In the genomic region with DNA sequence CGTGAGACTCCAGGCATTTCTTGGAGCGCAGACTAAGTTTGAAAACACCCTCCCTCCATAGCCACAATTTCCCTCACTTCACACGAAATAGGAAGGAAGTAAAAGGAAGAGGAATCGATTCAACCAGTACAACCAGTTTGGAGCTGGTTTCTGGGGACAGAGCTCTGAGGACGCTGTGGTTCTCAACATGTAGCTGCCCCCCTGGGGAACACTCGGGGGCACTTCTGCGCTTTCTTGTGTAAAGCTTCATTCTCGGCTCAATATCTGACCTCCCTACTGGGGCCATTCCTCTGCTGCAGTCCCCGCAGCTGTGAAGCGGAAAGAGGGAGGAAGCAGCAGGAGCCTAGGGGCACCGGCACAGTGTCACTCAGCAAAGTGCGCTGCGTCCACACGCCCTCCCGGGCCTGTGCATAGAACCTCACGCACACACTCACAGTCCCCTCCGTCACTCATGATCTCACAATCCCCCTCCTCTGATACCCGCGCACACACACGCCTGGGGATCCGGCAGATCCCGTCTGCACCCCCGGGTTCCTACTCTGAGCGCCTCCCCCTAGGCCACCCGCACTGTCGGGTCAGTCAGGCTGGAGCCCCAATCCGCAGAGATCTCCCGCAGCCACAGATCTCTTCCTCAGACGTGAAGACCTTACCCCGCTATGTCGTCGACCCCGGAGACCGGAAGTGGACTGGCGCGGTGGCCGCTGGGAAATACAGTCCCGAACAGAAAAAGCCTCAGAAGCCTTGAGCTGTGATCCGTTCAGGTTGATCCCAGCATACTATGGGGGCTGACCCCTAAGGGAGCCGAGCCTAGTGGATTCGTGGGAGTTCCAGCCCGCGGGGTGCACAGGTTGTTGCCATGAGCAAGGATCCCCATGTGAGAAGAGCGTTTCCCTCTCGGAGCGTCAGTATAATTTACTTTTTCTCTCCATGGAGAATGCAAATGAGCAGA, we compare ENCODE assay signal across 1 cellular context.
A peak's percentile ranks its signal among the peaks of the same experiment; 100 is the strongest.
TF ChIP-seq lines count a peak whose summit lies in the region.

Gene ZNF780A, minus strand, starts transcription at position 688 of the 949 bp plus-strand sequence. CDS start 6,190 bp downstream, outside the sequence.

TF ChIP-seq in HEK293, 187 proteins besides CTCF, POLR2A, EP300 and RAD21 (continued from another document and continues in another):
- TF ChIP-seq, protein P1, sequence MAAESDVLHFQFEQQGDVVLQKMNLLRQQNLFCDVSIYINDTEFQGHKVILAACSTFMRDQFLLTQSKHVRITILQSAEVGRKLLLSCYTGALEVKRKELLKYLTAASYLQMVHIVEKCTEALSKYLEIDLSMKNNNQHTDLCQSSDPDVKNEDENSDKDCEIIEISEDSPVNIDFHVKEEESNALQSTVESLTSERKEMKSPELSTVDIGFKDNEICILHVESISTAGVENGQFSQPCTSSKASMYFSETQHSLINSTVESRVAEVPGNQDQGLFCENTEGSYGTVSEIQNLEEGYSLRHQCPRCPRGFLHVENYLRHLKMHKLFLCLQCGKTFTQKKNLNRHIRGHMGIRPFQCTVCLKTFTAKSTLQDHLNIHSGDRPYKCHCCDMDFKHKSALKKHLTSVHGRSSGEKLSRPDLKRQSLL (tag by site-specific recombination; IDR thresholded peaks at IDR 0.05) = 0 out of 2 replicates have a peak, but pooled peaks have one; percentile 21
- no peak; the same call in 1 of the 2 replicates for TF ChIP-seq IKZF3 (tag by site-specific recombination; IDR thresholded peaks at IDR 0.05)
- no peak for TF ChIP-seq ZNF626 (tag by site-specific recombination; IDR thresholded peaks at IDR 0.05)
- TF ChIP-seq ZNF654 (tag by site-specific recombination; IDR thresholded peaks at IDR 0.05; ENCODE audit: low read depth) = no peak
- TF ChIP-seq ZNF518A (tag by site-specific recombination; conservative IDR thresholded peaks at IDR 0.05; ENCODE audit: low read depth) = peak; percentile 95
- peak; percentile 82 for TF ChIP-seq ZNF558 (tag by site-specific recombination; IDR thresholded peaks at IDR 0.05)
- TF ChIP-seq ZNF223 (tag by site-specific recombination; IDR thresholded peaks at IDR 0.05) = 0 out of 2 replicates have a peak, but pooled peaks have one; percentile 49
- peak; percentile 97 for TF ChIP-seq ZBTB48 (tag by site-specific recombination; IDR thresholded peaks at IDR 0.05)
- TF ChIP-seq ZNF146 (tag by site-specific recombination; IDR thresholded peaks at IDR 0.05) = no peak
- no peak for TF ChIP-seq ZNF433 (tag by site-specific recombination; IDR thresholded peaks at IDR 0.05; ENCODE audit: low read depth)
- TF ChIP-seq, protein P2, sequence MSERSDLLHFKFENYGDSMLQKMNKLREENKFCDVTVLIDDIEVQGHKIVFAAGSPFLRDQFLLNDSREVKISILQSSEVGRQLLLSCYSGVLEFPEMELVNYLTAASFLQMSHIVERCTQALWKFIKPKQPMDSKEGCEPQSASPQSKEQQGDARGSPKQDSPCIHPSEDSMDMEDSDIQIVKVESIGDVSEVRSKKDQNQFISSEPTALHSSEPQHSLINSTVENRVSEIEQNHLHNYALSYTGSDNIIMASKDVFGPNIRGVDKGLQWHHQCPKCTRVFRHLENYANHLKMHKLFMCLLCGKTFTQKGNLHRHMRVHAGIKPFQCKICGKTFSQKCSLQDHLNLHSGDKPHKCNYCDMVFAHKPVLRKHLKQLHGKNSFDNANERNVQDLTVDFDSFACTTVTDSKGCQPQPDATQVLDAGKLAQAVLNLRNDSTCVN (tag by site-specific recombination; optimal IDR thresholded peaks at IDR 0.05) = peak; percentile 85
- TF ChIP-seq ZBTB21 (tag by site-specific recombination; IDR thresholded peaks at IDR 0.05) = peak; percentile 100
- no peak for TF ChIP-seq ZNF571 (tag by site-specific recombination; IDR thresholded peaks at IDR 0.05)
- no peak for TF ChIP-seq ZNF214 (tag by site-specific recombination; IDR thresholded peaks at IDR 0.05; ENCODE audit: borderline replicate concordance)
- TF ChIP-seq OVOL3 (tag by site-specific recombination; IDR thresholded peaks at IDR 0.05) = peak; percentile 83
- TF ChIP-seq, protein P3, sequence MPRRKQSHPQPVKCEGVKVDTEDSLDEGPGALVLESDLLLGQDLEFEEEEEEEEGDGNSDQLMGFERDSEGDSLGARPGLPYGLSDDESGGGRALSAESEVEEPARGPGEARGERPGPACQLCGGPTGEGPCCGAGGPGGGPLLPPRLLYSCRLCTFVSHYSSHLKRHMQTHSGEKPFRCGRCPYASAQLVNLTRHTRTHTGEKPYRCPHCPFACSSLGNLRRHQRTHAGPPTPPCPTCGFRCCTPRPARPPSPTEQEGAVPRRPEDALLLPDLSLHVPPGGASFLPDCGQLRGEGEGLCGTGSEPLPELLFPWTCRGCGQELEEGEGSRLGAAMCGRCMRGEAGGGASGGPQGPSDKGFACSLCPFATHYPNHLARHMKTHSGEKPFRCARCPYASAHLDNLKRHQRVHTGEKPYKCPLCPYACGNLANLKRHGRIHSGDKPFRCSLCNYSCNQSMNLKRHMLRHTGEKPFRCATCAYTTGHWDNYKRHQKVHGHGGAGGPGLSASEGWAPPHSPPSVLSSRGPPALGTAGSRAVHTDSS (tag by site-specific recombination; IDR thresholded peaks at IDR 0.05) = no peak
- TF ChIP-seq ZNF785 (tag by site-specific recombination; IDR thresholded peaks at IDR 0.05) = peak; percentile 48
- TF ChIP-seq HIC1 (tag by site-specific recombination; IDR thresholded peaks at IDR 0.05) = no peak; the same call in 1 of the 2 replicates
- peak; percentile 37; the same call in 1 of the 2 replicates for TF ChIP-seq FEZF1 (tag by site-specific recombination; IDR thresholded peaks at IDR 0.05)
- TF ChIP-seq ZNF610 (tag by site-specific recombination; IDR thresholded peaks at IDR 0.05; ENCODE audit: borderline replicate concordance) = peak; percentile 8; the same call in 1 of the 2 replicates
- TF ChIP-seq ZFHX2 (tag by site-specific recombination; conservative IDR thresholded peaks at IDR 0.05) = peak; percentile 54; the same call in 1 of the 2 replicates
- TF ChIP-seq ZNF302 (tag by site-specific recombination; IDR thresholded peaks at IDR 0.05; ENCODE audit: low read depth) = no peak
- no peak; the same call in none of the 2 replicates for TF ChIP-seq ZNF18 (tag by site-specific recombination; IDR thresholded peaks at IDR 0.05)
- peak; percentile 21; the same call in 1 of the 2 replicates for TF ChIP-seq ZNF133 (tag by site-specific recombination; IDR thresholded peaks at IDR 0.05)
- no peak for TF ChIP-seq GLI2 (tag by site-specific recombination; IDR thresholded peaks at IDR 0.05; ENCODE audit: borderline replicate concordance, low read depth)
- no peak for TF ChIP-seq ZNF837 (tag by site-specific recombination; IDR thresholded peaks at IDR 0.05)
- 0 out of 2 replicates have a peak, but pooled peaks have one; percentile 63 for TF ChIP-seq ZNF138 (tag by site-specific recombination; IDR thresholded peaks at IDR 0.05; ENCODE audit: borderline replicate concordance)
- no peak; the same call in 1 of the 2 replicates for TF ChIP-seq ZNF664 (tag by site-specific recombination; IDR thresholded peaks at IDR 0.05)
- TF ChIP-seq ZNF10 (tag by site-specific recombination; IDR thresholded peaks at IDR 0.05) = peak; percentile 70; the same call in 1 of the 2 replicates
- TF ChIP-seq ZNF175 (tag by site-specific recombination; IDR thresholded peaks at IDR 0.05) = no peak
- no peak for TF ChIP-seq ZNF174 (tag by site-specific recombination; IDR thresholded peaks at IDR 0.05)
- TF ChIP-seq ZNF19 (tag by site-specific recombination; IDR thresholded peaks at IDR 0.05; ENCODE audit: low read depth) = 0 out of 2 replicates have a peak, but pooled peaks have one; percentile 6
- TF ChIP-seq, protein P4, sequence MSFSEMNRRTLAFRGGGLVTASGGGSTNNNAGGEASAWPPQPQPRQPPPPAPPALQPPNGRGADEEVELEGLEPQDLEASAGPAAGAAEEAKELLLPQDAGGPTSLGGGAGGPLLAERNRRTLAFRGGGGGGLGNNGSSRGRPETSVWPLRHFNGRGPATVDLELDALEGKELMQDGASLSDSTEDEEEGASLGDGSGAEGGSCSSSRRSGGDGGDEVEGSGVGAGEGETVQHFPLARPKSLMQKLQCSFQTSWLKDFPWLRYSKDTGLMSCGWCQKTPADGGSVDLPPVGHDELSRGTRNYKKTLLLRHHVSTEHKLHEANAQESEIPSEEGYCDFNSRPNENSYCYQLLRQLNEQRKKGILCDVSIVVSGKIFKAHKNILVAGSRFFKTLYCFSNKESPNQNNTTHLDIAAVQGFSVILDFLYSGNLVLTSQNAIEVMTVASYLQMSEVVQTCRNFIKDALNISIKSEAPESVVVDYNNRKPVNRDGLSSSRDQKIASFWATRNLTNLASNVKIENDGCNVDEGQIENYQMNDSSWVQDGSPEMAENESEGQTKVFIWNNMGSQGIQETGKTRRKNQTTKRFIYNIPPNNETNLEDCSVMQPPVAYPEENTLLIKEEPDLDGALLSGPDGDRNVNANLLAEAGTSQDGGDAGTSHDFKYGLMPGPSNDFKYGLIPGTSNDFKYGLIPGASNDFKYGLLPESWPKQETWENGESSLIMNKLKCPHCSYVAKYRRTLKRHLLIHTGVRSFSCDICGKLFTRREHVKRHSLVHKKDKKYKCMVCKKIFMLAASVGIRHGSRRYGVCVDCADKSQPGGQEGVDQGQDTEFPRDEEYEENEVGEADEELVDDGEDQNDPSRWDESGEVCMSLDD (tag by site-specific recombination; IDR thresholded peaks at IDR 0.05) = peak; percentile 97; the same call in 1 of the 2 replicates
- TF ChIP-seq, protein P5, sequence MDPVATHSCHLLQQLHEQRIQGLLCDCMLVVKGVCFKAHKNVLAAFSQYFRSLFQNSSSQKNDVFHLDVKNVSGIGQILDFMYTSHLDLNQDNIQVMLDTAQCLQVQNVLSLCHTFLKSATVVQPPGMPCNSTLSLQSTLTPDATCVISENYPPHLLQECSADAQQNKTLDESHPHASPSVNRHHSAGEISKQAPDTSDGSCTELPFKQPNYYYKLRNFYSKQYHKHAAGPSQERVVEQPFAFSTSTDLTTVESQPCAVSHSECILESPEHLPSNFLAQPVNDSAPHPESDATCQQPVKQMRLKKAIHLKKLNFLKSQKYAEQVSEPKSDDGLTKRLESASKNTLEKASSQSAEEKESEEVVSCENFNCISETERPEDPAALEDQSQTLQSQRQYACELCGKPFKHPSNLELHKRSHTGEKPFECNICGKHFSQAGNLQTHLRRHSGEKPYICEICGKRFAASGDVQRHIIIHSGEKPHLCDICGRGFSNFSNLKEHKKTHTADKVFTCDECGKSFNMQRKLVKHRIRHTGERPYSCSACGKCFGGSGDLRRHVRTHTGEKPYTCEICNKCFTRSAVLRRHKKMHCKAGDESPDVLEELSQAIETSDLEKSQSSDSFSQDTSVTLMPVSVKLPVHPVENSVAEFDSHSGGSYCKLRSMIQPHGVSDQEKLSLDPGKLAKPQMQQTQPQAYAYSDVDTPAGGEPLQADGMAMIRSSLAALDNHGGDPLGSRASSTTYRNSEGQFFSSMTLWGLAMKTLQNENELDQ (tag by site-specific recombination; IDR thresholded peaks at IDR 0.05; ENCODE audit: low read depth) = no peak
